In genomic region chr2:63849381-63850203, GRCh38 we compare ENCODE assay signal across 9 cellular contexts. TPM values are rescaled to one million over a fixed set of nuclear protein-coding genes. Genes with fewer than 3 reads are reported as not detected.
DNase-seq lines count a peak whose midpoint lies in the region; ATAC-seq and TF ChIP-seq lines count a peak whose summit lies in the region.
"Had no signal": no experiment of that assay in that cellular context is flagged by ENCODE, and none has a peak within 500 bp of the region (broad histone marks: within the 10 kb centered on the region; RNA-seq: fewer than 3 reads in every experiment).

No MANE protein-coding gene starts in this region.

- ATAC-seq in SK-N-SH treated with all-trans-retinoic acid at 6 μM for 48 hours (peak; percentile 82), GM19455 (IDR thresholded peaks at IDR 0.05; ENCODE audit: unreplicated experiment) (no peak)

- peaks cover 5% of the 10 kb centered on the region for H3K9me3 Mint-ChIP-seq in progenitor cell of endocrine pancreas (ENCODE audit: low read depth)

- H3K4me1 Mint-ChIP-seq in progenitor cell of endocrine pancreas (ENCODE audit: low read depth) = peaks cover 43% of the 10 kb centered on the region

- H3K27ac Mint-ChIP-seq in progenitor cell of endocrine pancreas = peak overlapping the region; percentile 42

- peak overlapping the region; percentile 9 for H3K4me3 Mint-ChIP-seq in progenitor cell of endocrine pancreas (ENCODE audit: low read depth)

- no peaks in the 10 kb centered on the region for H3K27me3 Mint-ChIP-seq in progenitor cell of endocrine pancreas

- DNase-seq in GM04503 (ENCODE audit: low read depth) (peak; percentile 54), glomerular visceral epithelial cell (ENCODE audit: extremely low spot score) (peak; percentile 6), progenitor cell of endocrine pancreas (ENCODE audit: low spot score, unreplicated experiment) (no peak), HCEC 1CT (no peak), MV-4-11 (lab: John Stamatoyannopoulos, UW) (no peak), NCI-H1105 treated with DMSO at 0.1 percent for 48 hours (lab: John Stamatoyannopoulos, UW) (no peak)
- DNase-seq: KBM-7 had no signal

- no peaks in the 10 kb centered on the region for H3K36me3 Mint-ChIP-seq in progenitor cell of endocrine pancreas (ENCODE audit: insufficient read depth)

- TF ChIP-seq CTCF in progenitor cell of endocrine pancreas (IDR thresholded peaks at IDR 0.05; ENCODE audit: unreplicated experiment) = no peak

TF ChIP-seq in SK-N-SH treated with all-trans-retinoic acid at 6 μM for 48 hours, 23 proteins besides CTCF, POLR2A, EP300 and RAD21:
- TF ChIP-seq CSRNP3 (CRISPR knock-in tag; IDR thresholded peaks at IDR 0.05) = no peak
- no peak for TF ChIP-seq SNAI2 (CRISPR knock-in tag; IDR thresholded peaks at IDR 0.05)
- TF ChIP-seq TCF4 (CRISPR knock-in tag; IDR thresholded peaks at IDR 0.05; ENCODE audit: borderline replicate concordance) = no peak
- TF ChIP-seq CREB5 (CRISPR knock-in tag; IDR thresholded peaks at IDR 0.05; ENCODE audit: low read depth) = no peak
- TF ChIP-seq ESRRG (CRISPR knock-in tag; IDR thresholded peaks at IDR 0.05) = no peak
- no peak for TF ChIP-seq TSHZ2 (CRISPR knock-in tag; IDR thresholded peaks at IDR 0.05)
- TF ChIP-seq ZNF565 (CRISPR knock-in tag; conservative IDR thresholded peaks at IDR 0.05; ENCODE audit: low read depth) = no peak
- TF ChIP-seq ISL1 (CRISPR knock-in tag; IDR thresholded peaks at IDR 0.05) = no peak; the same call in 1 of the 2 replicates
- TF ChIP-seq ZNF70 (CRISPR knock-in tag; IDR thresholded peaks at IDR 0.05) = no peak
- TF ChIP-seq OSR1 (CRISPR knock-in tag; IDR thresholded peaks at IDR 0.05) = no peak
- TF ChIP-seq GLIS3 (CRISPR knock-in tag; IDR thresholded peaks at IDR 0.05) = no peak
- TF ChIP-seq RARB (CRISPR knock-in tag; IDR thresholded peaks at IDR 0.05) = no peak

RNA-seq across cellular contexts. Expression of gene UGP2, which starts 7.9 kb away (rescaled TPM):
- total RNA-seq in progenitor cell of endocrine pancreas = 76.6 and 81.2 TPM in 2 replicates

Comparison
In these comparisons a context has a peak if more than half of its experiments do, and no peak if none do; other contexts are left out.
1. DNase-seq: peak in GM04503 (single experiment) and glomerular visceral epithelial cell (single experiment); none in progenitor cell of endocrine pancreas (single experiment), HCEC 1CT (single experiment), MV-4-11 (single experiment) and NCI-H1105 treated with DMSO at 0.1 percent for 48 hours (single experiment).